Comparison of ENCODE assay signal across 37 cellular contexts in genomic region chr2:60517441-60517840, GRCh38. TPM values are rescaled to one million over a fixed set of nuclear protein-coding genes. Genes with fewer than 3 reads are reported as not detected.
DNase-seq lines count a peak whose midpoint lies in the region; ATAC-seq, FAIRE-seq and TF ChIP-seq lines count a peak whose summit lies in the region.
"Had no signal": no experiment of that assay in that cellular context is flagged by ENCODE, and none has a peak within 500 bp of the region (broad histone marks: within the 10 kb centered on the region; RNA-seq: fewer than 3 reads in every experiment).

No MANE protein-coding gene starts in this region.

- peaks cover 28 to 81% (median 66%) of the 10 kb centered on the region in 10 experiments for H3K4me1 ChIP-seq in BLaER1 treated with 17β-estradiol and CSF1 and Interleukin-3, amounts not matched to agents 10 nM and 100 nM
- H3K4me1 ChIP-seq in H9 (ENCODE audit: insufficient read depth, low read length) = peaks cover 44% of the 10 kb centered on the region
- H3K4me1 ChIP-seq: psoas muscle had no signal

- no peaks in the 10 kb centered on the region for H3K27me3 ChIP-seq in BLaER1 treated with 17β-estradiol and CSF1 and Interleukin-3, amounts not matched to agents 10 nM and 100 nM
- no peaks in the 10 kb centered on the region for H3K27me3 ChIP-seq in H9 (ENCODE audit: insufficient read depth, low read length)
- H3K27me3 ChIP-seq in brain microvascular endothelial cell (replicated peaks) = no peaks in the 10 kb centered on the region
- H3K27me3 ChIP-seq: left lung, neutrophil had no signal

- peak overlapping the region in 1 of 3 experiments; percentile 91; a peak in 2 of 7 replicates for H3K27ac Mint-ChIP-seq in H9
- peak overlapping the region; percentile 96 for H3K27ac Mint-ChIP-seq in mesothelial cell of epicardium
- H3K27ac Mint-ChIP-seq: activated CD8-positive, alpha-beta T cell treated with anti-CD3 and anti-CD28 coated beads, Interleukin-2, amount 10 ng/mL, durations not matched to agents 7 days and 5 days; activated naive CD8-positive, alpha-beta T cell; naive thymus-derived CD4-positive, alpha-beta T cell had no signal

- H4K91ac ChIP-seq in H9 (ENCODE audit: insufficient read length, low read depth, low read length) = no peak overlapping the region

- no peaks in the 10 kb centered on the region for H3K9me3 ChIP-seq in BLaER1 treated with 17β-estradiol and CSF1 and Interleukin-3, amounts not matched to agents 10 nM and 100 nM (replicated peaks in 1 of 11)
- no peaks in the 10 kb centered on the region for H3K9me3 ChIP-seq in H9 (ENCODE audit: control insufficient read depth, low read depth, low read length)
- H3K9me3 ChIP-seq: left lung, neutrophil, psoas muscle had no signal

- no peaks in the 10 kb centered on the region for H3K9me3 Mint-ChIP-seq in H9
- H3K9me3 Mint-ChIP-seq in mesothelial cell of epicardium = no peaks in the 10 kb centered on the region
- H3K9me3 Mint-ChIP-seq: stimulated activated naive B cell treated with anti-CD40 and anti-IgM and Interleukin-4, amounts not matched to agents 10 μg/mL and 1 μg/mL and 100 μg/mL, for 72 hours; type B pancreatic cell had no signal

- no peak overlapping the region for H3T11ph ChIP-seq in H9 (ENCODE audit: low read length)

- H3K4me2 ChIP-seq in BLaER1 treated with 17β-estradiol and CSF1 and Interleukin-3, amounts not matched to agents 10 nM and 100 nM = peak overlapping the region; percentile 59 to 84 (median 73); a peak in 20 of 22 replicates
- no peak overlapping the region for H3K4me2 ChIP-seq in H9 (ENCODE audit: insufficient read depth, insufficient read length, low read length)
- H3K4me2 ChIP-seq: PC-9 had no signal

- H3K4me1 Mint-ChIP-seq in H9 = peaks cover 85 to 90% of the 10 kb centered on the region in 2 experiments
- H3K4me1 Mint-ChIP-seq in mesothelial cell of epicardium = peaks cover 68% of the 10 kb centered on the region

- peaks cover 29% of the 10 kb centered on the region; the same call in 1 of the 2 replicates for H3K79me2 ChIP-seq in H9 (ENCODE audit: insufficient read depth, low read length)

- H4K8ac ChIP-seq in H9 (replicated peaks; ENCODE audit: insufficient read length, low read depth, low read length) = no peak overlapping the region

- WGBS in H9 (ENCODE audit: extremely low coverage, insufficient read length, low lambda C conversion rate) = no CpG with 5 or more reads among the region's 4 CpGs

- H2BK120ac ChIP-seq in H9 (ENCODE audit: low read depth, low read length, poor library complexity, severe bottlenecking) = no peak overlapping the region

- in situ Hi-C loops in brain microvascular endothelial cell (cut with HindIII; ENCODE audit: low pct_ligation_motif_present, low sequenced_read_pairs) = no loop called here

- no peak overlapping the region for H4K5ac ChIP-seq in H9 (ENCODE audit: insufficient read length, low read depth, low read length)

- no peak overlapping the region for H2BK5ac ChIP-seq in H9 (ENCODE audit: insufficient read length, low read length)

- H3K56ac ChIP-seq in H9 (ENCODE audit: insufficient read length, low read depth, low read length) = no peak overlapping the region

- H3K36me3 ChIP-seq in BLaER1 treated with 17β-estradiol and CSF1 and Interleukin-3, amounts not matched to agents 10 nM and 100 nM = peaks cover 0 to 98% (median 72%) of the 10 kb centered on the region in 11 experiments; a peak in 17 of 22 replicates
- no peaks in the 10 kb centered on the region for H3K36me3 ChIP-seq in brain microvascular endothelial cell (replicated peaks)
- H3K36me3 ChIP-seq: left lung, neutrophil had no signal

- H3K23me2 ChIP-seq in H9 (ENCODE audit: insufficient read length, low read depth, low read length, poor library complexity, severe bottlenecking) = no peaks in the 10 kb centered on the region

- no peak overlapping the region for H3K9ac ChIP-seq in BLaER1 treated with 17β-estradiol and CSF1 and Interleukin-3, amounts not matched to agents 10 nM and 100 nM
- H3K9ac ChIP-seq in H9 (ENCODE audit: extremely low read depth, insufficient read length, low read length) = no peak overlapping the region

- H3K4me3 Mint-ChIP-seq in H9 (no peak overlapping the region), mesothelial cell of epicardium (no peak overlapping the region)
- H3K4me3 Mint-ChIP-seq: activated CD8-positive, alpha-beta T cell treated with anti-CD3 and anti-CD28 coated beads, Interleukin-2, amount 10 ng/mL, durations not matched to agents 7 days and 5 days; activated naive CD8-positive, alpha-beta T cell; naive thymus-derived CD4-positive, alpha-beta T cell; type B pancreatic cell had no signal

- DNase-seq in H9 (peak; percentile 25), brain microvascular endothelial cell (no peak), mesothelial cell of epicardium (ENCODE audit: low spot score in 2 of 2, unreplicated experiment in 2 of 2) (no peak), D721Med (ENCODE audit: insufficient read length, low spot score) (no peak), omental fat pad (ENCODE audit: low spot score) (no peak), GM03348 (ENCODE audit: low spot score) (no peak), HuH-7 (ENCODE audit: low spot score) (no peak)
- DNase-seq: ACHN; activated CD8-positive, alpha-beta T cell treated with anti-CD3 and anti-CD28 coated beads, Interleukin-2, amount 10 ng/mL, durations not matched to agents 7 days and 5 days; activated effector memory CD4-positive, alpha-beta T cell treated with Interleukin-2 at 50 U/mL for 16 hours; activated T-cell treated with anti-CD3 and anti-CD28 coated beads for 4 hours; Caco-2; DMS79; effector CD4-positive, alpha-beta T cell; Kasumi-1; left lung; midbrain; naive thymus-derived CD4-positive, alpha-beta T cell; NCI-H1436; NCI-H2081; NCI-H526; NK-92 treated with Interleukin-12 subunit alpha and Interleukin-12 subunit beta, amount 100 ng/mL, for 24 hours; PC-9; psoas muscle; stimulated activated CD4-positive, alpha-beta T cell treated with anti-CD3 and anti-CD28 coated beads, Interleukin-15, amount 100 ng/mL, for 24 hours; stimulated activated naive B cell treated with anti-CD40 and anti-IgM and Interleukin-4, amounts not matched to agents 10 μg/mL and 1 μg/mL and 100 μg/mL, for 72 hours; substantia nigra had no signal

- no peak for FAIRE-seq in D721Med (lab: Jason Lieb, UNC)
- FAIRE-seq: bronchial epithelial cell, colon, islet of Langerhans had no signal

- no peak overlapping the region for H2BK15ac ChIP-seq in H9 (ENCODE audit: low read depth, low read length)

- H2AK5ac ChIP-seq in H9 (ENCODE audit: insufficient read length, low read length) = no peak overlapping the region

- H2AFZ ChIP-seq in H9 (ENCODE audit: low read length) = no peak overlapping the region
- H2AFZ ChIP-seq: PC-9 had no signal

- H4K20me1 ChIP-seq in BLaER1 treated with 17β-estradiol and CSF1 and Interleukin-3, amounts not matched to agents 10 nM and 100 nM = peaks cover 0 to 86% (median 55%) of the 10 kb centered on the region in 11 experiments; a peak in 15 of 22 replicates
- no peaks in the 10 kb centered on the region for H4K20me1 ChIP-seq in H9 (ENCODE audit: control insufficient read depth, insufficient read depth, insufficient read length)

- no peak for ATAC-seq in omental fat pad (ENCODE audit: low FRiP score)
- ATAC-seq: activated CD8-positive, alpha-beta T cell treated with anti-CD3 and anti-CD28 coated beads, Interleukin-2, amount 10 ng/mL, durations not matched to agents 7 days and 5 days; left lung; naive thymus-derived CD4-positive, alpha-beta T cell; psoas muscle; Right ventricle myocardium inferior; stimulated activated naive B cell treated with anti-CD40 and anti-IgM and Interleukin-4, amounts not matched to agents 10 μg/mL and 1 μg/mL and 100 μg/mL, for 72 hours had no signal

- H3K79me1 ChIP-seq in H9 (ENCODE audit: insufficient read depth, low read depth, low read length, poor library complexity, severe bottlenecking) = peaks cover 13% of the 10 kb centered on the region

- H3K27me3 Mint-ChIP-seq in H9 (ENCODE audit: low read depth) = no peaks in the 10 kb centered on the region
- H3K27me3 Mint-ChIP-seq in mesothelial cell of epicardium (ENCODE audit: low read depth) = no peaks in the 10 kb centered on the region
- H3K27me3 Mint-ChIP-seq: stimulated activated naive B cell treated with anti-CD40 and anti-IgM and Interleukin-4, amounts not matched to agents 10 μg/mL and 1 μg/mL and 100 μg/mL, for 72 hours; type B pancreatic cell had no signal

- H3K27ac ChIP-seq in BLaER1 treated with 17β-estradiol and CSF1 and Interleukin-3, amounts not matched to agents 10 nM and 100 nM = peak overlapping the region in 5 of 11 experiments; percentile 7 to 68 (median 43); a peak in 7 of 22 replicates
- no peak overlapping the region for H3K27ac ChIP-seq in H9 (ENCODE audit: insufficient read length, low read depth, low read length)
- H3K27ac ChIP-seq in brain microvascular endothelial cell = peak overlapping the region; percentile 99
- H3K27ac ChIP-seq: C4-2B, HL-60, PC-9, psoas muscle had no signal

- no peak overlapping the region for H3K23ac ChIP-seq in H9 (ENCODE audit: insufficient read length, low read depth, low read length)

- TF ChIP-seq CTCF in H9 (conservative IDR thresholded peaks at IDR 0.05) (no peak), brain microvascular endothelial cell (IDR thresholded peaks at IDR 0.05; ENCODE audit: low read depth, low read length, missing control alignments) (no peak), mesothelial cell of epicardium (IDR thresholded peaks at IDR 0.05; ENCODE audit: unreplicated experiment) (no peak), D721Med (IDR thresholded peaks at IDR 0.05; ENCODE audit: insufficient read depth, missing control alignments) (no peak), omental fat pad (IDR thresholded peaks at IDR 0.05) (no peak)

- no peak overlapping the region for H3K4me3 ChIP-seq in BLaER1 treated with 17β-estradiol and CSF1 and Interleukin-3, amounts not matched to agents 10 nM and 100 nM
- H3K4me3 ChIP-seq in brain microvascular endothelial cell (ENCODE audit: low read depth, low read length) = no peak overlapping the region
- H3K4me3 ChIP-seq: left lung, PC-9, psoas muscle had no signal

- no peak overlapping the region for H2BK20ac ChIP-seq in H9 (ENCODE audit: low read depth, low read length, poor library complexity, severe bottlenecking)

- H3K4ac ChIP-seq in H9 (ENCODE audit: low read depth, low read length) = no peak overlapping the region

- H3K14ac ChIP-seq in H9 (ENCODE audit: insufficient read depth, low read length) = no peak overlapping the region

- no peak overlapping the region for H3K18ac ChIP-seq in H9 (ENCODE audit: insufficient read length, low read depth, low read length)

- H2BK12ac ChIP-seq in H9 (ENCODE audit: insufficient read length, low read depth, low read length) = no peak overlapping the region

- H3K36me3 Mint-ChIP-seq in H9 (ENCODE audit: insufficient read depth in 1 of 3, low read depth in 3 of 3) = peaks cover 3 to 47% (median 30%) of the 10 kb centered on the region in 3 experiments; a peak in 6 of 7 replicates
- peaks cover 9% of the 10 kb centered on the region for H3K36me3 Mint-ChIP-seq in mesothelial cell of epicardium
- H3K36me3 Mint-ChIP-seq: activated naive CD8-positive, alpha-beta T cell; naive thymus-derived CD4-positive, alpha-beta T cell had no signal

RNA-seq across cellular contexts. Expression of gene BCL11A, which starts 36.0 kb away (rescaled TPM):
- total RNA-seq in H9 (2021) (91.4 and 92.7 TPM in 2 replicates), mesothelial cell of epicardium (139 to 142 TPM (median 141 TPM) in 3 replicates), omental fat pad (1 to 10 TPM in 2 of 4 donors, under 1 TPM in 2; 0.28 to 5.0 (median 1.1) TPM)
- total RNA-seq: PC-9 had no signal

Comparison
In these comparisons a context has a peak if more than half of its experiments do, and no peak if none do; other contexts are left out.
1. RNA of gene BCL11A, which starts 36.0 kb away (total RNA-seq): 139 to 142 TPM in mesothelial cell of epicardium and 91.4 to 92.7 TPM in H9; 0.28 to 5.0 TPM in omental fat pad; every median in the first group is over 10 times any median in the second.